1 cellular context compared by ENCODE assay signal in genomic region chr22:46076651-46077339, GRCh38.
TF ChIP-seq lines count a peak whose summit lies in the region.

No MANE protein-coding gene starts in this region.

TF ChIP-seq in H1, 55 proteins besides CTCF, POLR2A, EP300 and RAD21 (continued from another document):
- TF ChIP-seq GABPA (IDR thresholded peaks at IDR 0.05; ENCODE audit: borderline replicate concordance, insufficient read depth, low read length): 0 out of 2 replicates have a peak, but pooled peaks have one; percentile 17
